In the genomic region with DNA sequence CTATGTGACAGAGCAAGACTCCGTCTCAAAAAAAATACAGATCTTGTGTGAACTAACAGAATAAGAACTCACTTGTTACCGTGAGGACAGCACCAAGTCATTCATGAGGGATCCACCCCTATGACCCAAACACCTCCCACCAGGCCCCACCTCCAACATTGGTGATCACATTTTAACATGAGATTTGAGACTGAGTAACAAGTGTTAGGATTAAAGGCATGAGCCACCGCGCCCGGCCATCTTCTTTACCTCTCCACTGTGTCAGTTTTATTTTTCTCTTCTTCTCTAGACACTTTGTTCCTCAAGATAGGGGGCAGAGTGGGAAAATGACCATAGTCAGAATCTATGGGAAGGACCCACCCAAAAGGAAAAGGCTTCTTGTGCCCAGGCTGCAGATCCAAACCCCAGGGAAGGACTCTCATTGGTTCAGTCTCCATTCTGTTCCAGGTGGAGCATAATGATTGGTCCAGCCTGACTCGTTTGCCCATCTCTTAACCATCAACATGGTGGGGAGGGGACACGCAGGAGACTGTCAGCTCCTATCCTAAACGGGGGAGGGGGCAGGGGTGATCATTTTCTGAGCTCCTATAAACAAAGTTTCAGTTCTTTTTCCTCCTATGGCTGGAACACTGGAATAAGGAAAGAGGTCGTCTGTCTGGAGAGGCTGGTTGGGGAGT, we compare ENCODE assay signal across 8 cellular contexts. TPM values are rescaled to one million over a fixed set of nuclear protein-coding genes. Genes with fewer than 3 reads are reported as not detected.
DNase-seq lines count a peak whose midpoint lies in the region; ATAC-seq and TF ChIP-seq lines count a peak whose summit lies in the region.

No MANE protein-coding gene starts in this region.

- H3K4me2 ChIP-seq in hepatocyte = peak overlapping the region; percentile 77

- no peaks in the 10 kb centered on the region for H3K9me3 ChIP-seq in hepatocyte (ENCODE audit: low read depth)
- peaks cover 0 to 21% (median 17%) of the 10 kb centered on the region in 8 donors for H3K9me3 ChIP-seq in spleen

- H3K9me3 Mint-ChIP-seq in HFFc6 = peaks cover 10% of the 10 kb centered on the region; the same call in 1 of the 2 replicates
- peaks cover 17% of the 10 kb centered on the region for H3K9me3 Mint-ChIP-seq in activated CD8-positive, alpha-beta T cell treated with anti-CD3 and anti-CD28 coated beads, Interleukin-2, amount 10 ng/mL, durations not matched to agents 7 days and 5 days (ENCODE audit: insufficient read depth)

- H3K36me3 Mint-ChIP-seq in HFFc6 (ENCODE audit: low read depth) = peaks cover 28% of the 10 kb centered on the region
- H3K36me3 Mint-ChIP-seq in activated CD8-positive, alpha-beta T cell treated with anti-CD3 and anti-CD28 coated beads, Interleukin-2, amount 10 ng/mL, durations not matched to agents 7 days and 5 days (ENCODE audit: low read depth) = peaks cover 42% of the 10 kb centered on the region

- POLR2A ChIA-PET in activated CD8-positive, alpha-beta T cell treated with anti-CD3 and anti-CD28 coated beads, Interleukin-2, amount 10 ng/mL, durations not matched to agents 7 days and 5 days (lab: Charles Lee) = interaction anchor here (0.6 to 4.1 kb wide), 19 partner anchors 11 to 513 kb away, joined by 3 to 84 read pairs (median 6); a partner anchor contains a TSS

- TF ChIP-seq POLR2A in spleen (IDR thresholded peaks at IDR 0.05) = no peak

- intact Hi-C loops in spleen (cut with DNase I; ENCODE audit: low total_unique reads) (no loop called here), posterior vena cava (cut with DNase I) (loop anchor here in 1 of 2 donors (10.0 kb wide), 1 partner anchor 135 kb away; no protein-coding TSS in a partner anchor)

- peak overlapping the region; percentile 100 for H3K4me3 Mint-ChIP-seq in HFFc6
- H3K4me3 Mint-ChIP-seq in activated CD8-positive, alpha-beta T cell treated with anti-CD3 and anti-CD28 coated beads, Interleukin-2, amount 10 ng/mL, durations not matched to agents 7 days and 5 days = peak overlapping the region; percentile 100

- peak overlapping the region; percentile 97 for H3K27ac ChIP-seq in hepatocyte
- H3K27ac ChIP-seq in spleen = peak overlapping the region; percentile 96 to 99 (median 99)

- H3K36me3 ChIP-seq in hepatocyte (replicated peaks; ENCODE audit: insufficient read depth, low read depth) (no peaks in the 10 kb centered on the region), spleen (peaks cover 0 to 6% (median 0%) of the 10 kb centered on the region in 6 donors)

- H3K27me3 Mint-ChIP-seq in HFFc6 (ENCODE audit: insufficient read depth) = peaks cover 2% of the 10 kb centered on the region
- H3K27me3 Mint-ChIP-seq in activated CD8-positive, alpha-beta T cell treated with anti-CD3 and anti-CD28 coated beads, Interleukin-2, amount 10 ng/mL, durations not matched to agents 7 days and 5 days (ENCODE audit: low read depth) = peaks cover 3% of the 10 kb centered on the region

- H3K79me2 ChIP-seq in hepatocyte = peaks cover 36% of the 10 kb centered on the region

- peaks cover 23% of the 10 kb centered on the region for H3K4me1 Mint-ChIP-seq in HFFc6 (ENCODE audit: low read depth)
- peaks cover 34% of the 10 kb centered on the region for H3K4me1 Mint-ChIP-seq in activated CD8-positive, alpha-beta T cell treated with anti-CD3 and anti-CD28 coated beads, Interleukin-2, amount 10 ng/mL, durations not matched to agents 7 days and 5 days (ENCODE audit: low read depth)

- CTCF ChIA-PET in activated CD8-positive, alpha-beta T cell treated with anti-CD3 and anti-CD28 coated beads, Interleukin-2, amount 10 ng/mL, durations not matched to agents 7 days and 5 days (lab: Charles Lee) = interaction anchor here (0.7 to 6.7 kb wide), 15 partner anchors 11 to 749 kb away, joined by 3 to 84 read pairs (median 5); a partner anchor contains a TSS

- H2AFZ ChIP-seq in hepatocyte = peak overlapping the region; percentile 62

- H3K27me3 ChIP-seq in hepatocyte = no peaks in the 10 kb centered on the region
- no peaks in the 10 kb centered on the region for H3K27me3 ChIP-seq in spleen (replicated peaks in 1 of 7)

- H3K9me2 ChIP-seq in hepatocyte (replicated peaks; ENCODE audit: insufficient read depth) = no peaks in the 10 kb centered on the region

- DNase-seq in HFFc6 (no peak), hepatocyte (ENCODE audit: low spot score) (no peak), spleen (no peak), posterior vena cava (ENCODE audit: low spot score) (no peak), HT-29 (ENCODE audit: low spot score) (no peak), cerebellar nuclear complex (lab: John Stamatoyannopoulos, UW) (no peak)
- DNase-seq in activated CD8-positive, alpha-beta T cell treated with anti-CD3 and anti-CD28 coated beads, Interleukin-2, amount 10 ng/mL, durations not matched to agents 7 days and 5 days = peak; percentile 31
- no peak for DNase-seq in stimulated activated CD4-positive, alpha-beta T cell treated with anti-CD3 and anti-CD28 coated beads, Interleukin-4, amount 100 ng/mL, for 4 hours

- H4K20me1 ChIP-seq in hepatocyte (ENCODE audit: insufficient read depth, poor library complexity, severe bottlenecking) = peaks cover 20% of the 10 kb centered on the region

- peak; percentile 15; the same call in 1 of the 2 replicates for TF ChIP-seq CTCF in HFFc6 (IDR thresholded peaks at IDR 0.05)
- no peak for TF ChIP-seq CTCF in hepatocyte (IDR thresholded peaks at IDR 0.05; ENCODE audit: poor library complexity)
- TF ChIP-seq CTCF in spleen (IDR thresholded peaks at IDR 0.05 in 8 of 11, conservative IDR thresholded peaks at IDR 0.05 in 3 of 11) = no peak

- H3K4me1 ChIP-seq in hepatocyte (ENCODE audit: insufficient read depth) = peaks cover 14% of the 10 kb centered on the region
- H3K4me1 ChIP-seq in spleen = peaks cover 21 to 45% (median 37%) of the 10 kb centered on the region in 6 donors

- ATAC-seq in activated CD8-positive, alpha-beta T cell treated with anti-CD3 and anti-CD28 coated beads, Interleukin-2, amount 10 ng/mL, durations not matched to agents 7 days and 5 days = no peak

- H3K4me3 ChIP-seq in hepatocyte = peak overlapping the region; percentile 21
- H3K4me3 ChIP-seq in spleen = peak overlapping the region; percentile 47 to 98 (median 92)

- 77% methylated on average over 9 of the region's 9 CpGs for WGBS in hepatocyte (ENCODE audit: low lambda C conversion rate, missing lambda C conversion rate)
- WGBS in spleen, 5 donors = 64 to 74% (median 70%) methylated on average over 9 of the region's 9 CpGs

- H3K27ac Mint-ChIP-seq in HFFc6 = peak overlapping the region; percentile 100
- peak overlapping the region; percentile 100 for H3K27ac Mint-ChIP-seq in activated CD8-positive, alpha-beta T cell treated with anti-CD3 and anti-CD28 coated beads, Interleukin-2, amount 10 ng/mL, durations not matched to agents 7 days and 5 days

RNA-seq across cellular contexts. Expression of a gene that starts 1.3 kb away (rescaled TPM):
- total RNA-seq in HFFc6 (2021; fragmentation: NEBNext Ultra II Directional; extraction: Animal tissue kit (Norgen Biotek cat#: 25700)) = 100 to 1,000 TPM; 445 to 561 (median 538) TPM
- 100 to 1,000 TPM; 646 to 682 TPM for total RNA-seq in activated CD8-positive, alpha-beta T cell treated with anti-CD3 and anti-CD28 coated beads, Interleukin-2, amount 10 ng/mL, durations not matched to agents 7 days and 5 days
- total RNA-seq in hepatocyte = 185 and 246 TPM in 2 replicates
- 220 and 237 TPM in 2 replicates for polyA plus RNA-seq in hepatocyte
- total RNA-seq in spleen = 100 to 1,000 TPM; 121 to 197 (median 143) TPM
- 100 to 1,000 TPM in 2 of 3 donors, 10 to 100 TPM in 1; 78.1 to 167 (median 111) TPM for polyA plus RNA-seq in spleen
- 100 to 1,000 TPM; 182 to 244 TPM for total RNA-seq in posterior vena cava
- 263 and 264 TPM in 2 replicates for total RNA-seq in HT-29 (2014; rRNA removed; shearing (Covaris generic))

RNA-seq across cellular contexts. Expression of a gene that starts 25.0 kb away (rescaled TPM):
- 10 to 100 TPM; 16.0 to 26.6 (median 17.9) TPM for total RNA-seq in HFFc6 (2021; fragmentation: NEBNext Ultra II Directional; extraction: Animal tissue kit (Norgen Biotek cat#: 25700))
- 10 to 100 TPM in 1 of 2 experiments, 1 to 10 TPM in 1; 8.8 to 10.4 TPM for total RNA-seq in activated CD8-positive, alpha-beta T cell treated with anti-CD3 and anti-CD28 coated beads, Interleukin-2, amount 10 ng/mL, durations not matched to agents 7 days and 5 days
- total RNA-seq in hepatocyte (3.2 and 5.2 TPM in 2 replicates), spleen (10 to 100 TPM in 3 of 7 donors, 1 to 10 TPM in 4; 5.4 to 18.6 (median 8.6) TPM), posterior vena cava (10 to 100 TPM; 17.3 to 29.8 TPM)
- polyA plus RNA-seq in hepatocyte (3.4 and 4.8 TPM in 2 replicates), spleen (1 to 10 TPM; 5.7 to 9.1 (median 5.9) TPM)
- total RNA-seq in HT-29 (2014; rRNA removed; shearing (Covaris generic)) = 0.26 TPM in 1 of 2 replicates, not detected in the other

RNA-seq across cellular contexts. Expression of a gene that starts 36.1 kb away (rescaled TPM):
- total RNA-seq in HFFc6 (2021; fragmentation: NEBNext Ultra II Directional; extraction: Animal tissue kit (Norgen Biotek cat#: 25700)) = not detected
- not detected for total RNA-seq in activated CD8-positive, alpha-beta T cell treated with anti-CD3 and anti-CD28 coated beads, Interleukin-2, amount 10 ng/mL, durations not matched to agents 7 days and 5 days
- not detected in 2 replicates for total RNA-seq in hepatocyte
- polyA plus RNA-seq in hepatocyte = 2.4 and 4.6 TPM in 2 replicates
- not detected for total RNA-seq in spleen
- polyA plus RNA-seq in spleen = not detected
- total RNA-seq in posterior vena cava = not detected
- not detected in 2 replicates for total RNA-seq in HT-29 (2014; rRNA removed; shearing (Covaris generic))
